In genomic region chr1:36528361-36529349, GRCh38 we compare ENCODE assay signal across 1 cellular context.
TF ChIP-seq lines count a peak whose summit lies in the region.

No MANE protein-coding gene starts in this region.

TF ChIP-seq in GM23338, 12 proteins besides CTCF, POLR2A, EP300 and RAD21 (continued from another document):
- no peak for TF ChIP-seq ZNF462 (CRISPR knock-in tag; IDR thresholded peaks at IDR 0.05)
- no peak for TF ChIP-seq ETS1 (IDR thresholded peaks at IDR 0.05)
- TF ChIP-seq, protein P1, sequence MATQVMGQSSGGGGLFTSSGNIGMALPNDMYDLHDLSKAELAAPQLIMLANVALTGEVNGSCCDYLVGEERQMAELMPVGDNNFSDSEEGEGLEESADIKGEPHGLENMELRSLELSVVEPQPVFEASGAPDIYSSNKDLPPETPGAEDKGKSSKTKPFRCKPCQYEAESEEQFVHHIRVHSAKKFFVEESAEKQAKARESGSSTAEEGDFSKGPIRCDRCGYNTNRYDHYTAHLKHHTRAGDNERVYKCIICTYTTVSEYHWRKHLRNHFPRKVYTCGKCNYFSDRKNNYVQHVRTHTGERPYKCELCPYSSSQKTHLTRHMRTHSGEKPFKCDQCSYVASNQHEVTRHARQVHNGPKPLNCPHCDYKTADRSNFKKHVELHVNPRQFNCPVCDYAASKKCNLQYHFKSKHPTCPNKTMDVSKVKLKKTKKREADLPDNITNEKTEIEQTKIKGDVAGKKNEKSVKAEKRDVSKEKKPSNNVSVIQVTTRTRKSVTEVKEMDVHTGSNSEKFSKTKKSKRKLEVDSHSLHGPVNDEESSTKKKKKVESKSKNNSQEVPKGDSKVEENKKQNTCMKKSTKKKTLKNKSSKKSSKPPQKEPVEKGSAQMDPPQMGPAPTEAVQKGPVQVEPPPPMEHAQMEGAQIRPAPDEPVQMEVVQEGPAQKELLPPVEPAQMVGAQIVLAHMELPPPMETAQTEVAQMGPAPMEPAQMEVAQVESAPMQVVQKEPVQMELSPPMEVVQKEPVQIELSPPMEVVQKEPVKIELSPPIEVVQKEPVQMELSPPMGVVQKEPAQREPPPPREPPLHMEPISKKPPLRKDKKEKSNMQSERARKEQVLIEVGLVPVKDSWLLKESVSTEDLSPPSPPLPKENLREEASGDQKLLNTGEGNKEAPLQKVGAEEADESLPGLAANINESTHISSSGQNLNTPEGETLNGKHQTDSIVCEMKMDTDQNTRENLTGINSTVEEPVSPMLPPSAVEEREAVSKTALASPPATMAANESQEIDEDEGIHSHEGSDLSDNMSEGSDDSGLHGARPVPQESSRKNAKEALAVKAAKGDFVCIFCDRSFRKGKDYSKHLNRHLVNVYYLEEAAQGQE (IDR thresholded peaks at IDR 0.05; ENCODE audit: unreplicated experiment), result no peak
- TF ChIP-seq POLR2AphosphoS5 (IDR thresholded peaks at IDR 0.05; ENCODE audit: low read depth), result no peak
- no peak for TF ChIP-seq JUNB (IDR thresholded peaks at IDR 0.05; ENCODE audit: unreplicated experiment)
